9 cellular contexts compared by ENCODE assay signal in genomic region chr19:41940443-41941409, GRCh38. TPM values are rescaled to one million over a fixed set of nuclear protein-coding genes. Genes with fewer than 3 reads are reported as not detected.
DNase-seq lines count a peak whose midpoint lies in the region; ATAC-seq and TF ChIP-seq lines count a peak whose summit lies in the region.
"Had no signal": no experiment of that assay in that cellular context is flagged by ENCODE, and none has a peak within 500 bp of the region (broad histone marks: within the 10 kb centered on the region; RNA-seq: fewer than 3 reads in every experiment).

No MANE protein-coding gene starts in this region.

- 5 to 6% (median 6%) methylated on average over 69 to 72 of the region's 72 CpGs for WGBS in ovary, 3 donors

- peak overlapping the region; percentile 42 for H3K9ac ChIP-seq in NT2/D1 (ENCODE audit: insufficient read length, low read depth)

- no peak for TF ChIP-seq POLR2A in ovary (IDR thresholded peaks at IDR 0.05)

- H3K4me3 ChIP-seq in NT2/D1 (ENCODE audit: insufficient read length, low read depth) (peak overlapping the region; percentile 40), ovary (peak overlapping the region; percentile 29)
- H3K4me3 ChIP-seq in effector memory CD4-positive, alpha-beta T cell (ENCODE audit: insufficient read depth, low read depth, low read length, poor library complexity, severe bottlenecking): peak overlapping the region; percentile 53

- H3K36me3 ChIP-seq in NT2/D1 (ENCODE audit: insufficient read depth, insufficient read length, low read length) (no peaks in the 10 kb centered on the region), ovary (no peaks in the 10 kb centered on the region)
- no peaks in the 10 kb centered on the region for H3K36me3 ChIP-seq in effector memory CD4-positive, alpha-beta T cell (ENCODE audit: control insufficient read depth, insufficient read depth, low read length)
- H3K36me3 ChIP-seq: neutrophil had no signal

- DNase-seq in EH (ENCODE audit: low read depth): peak; percentile 24
- DNase-seq in NT2/D1 (ENCODE audit: low read depth, low spot score): no peak
- DNase-seq in effector memory CD4-positive, alpha-beta T cell: no peak
- DNase-seq in ovary: no peak
- DNase-seq in NCI-H774 (lab: John Stamatoyannopoulos, UW): no peak
- DNase-seq in cerebellar cortex (ENCODE audit: low spot score): no peak

- peak overlapping the region; percentile 32 for H3K27ac ChIP-seq in effector memory CD4-positive, alpha-beta T cell (ENCODE audit: insufficient read depth, low read length, poor library complexity, severe bottlenecking)
- H3K27ac ChIP-seq in ovary: no peak overlapping the region
- H3K27ac ChIP-seq: neutrophil had no signal

- ATAC-seq in GM18519 (IDR thresholded peaks at IDR 0.05; ENCODE audit: low FRiP score, unreplicated experiment) (no peak), HG03159 (IDR thresholded peaks at IDR 0.05; ENCODE audit: unreplicated experiment) (no peak)

- intact Hi-C loops in ovary (cut with DNase I): no loop called here

- H3K9me3 ChIP-seq in NT2/D1 (ENCODE audit: insufficient read depth, low read length): no peaks in the 10 kb centered on the region
- no peaks in the 10 kb centered on the region for H3K9me3 ChIP-seq in effector memory CD4-positive, alpha-beta T cell (ENCODE audit: control insufficient read depth, low read length)
- no peaks in the 10 kb centered on the region for H3K9me3 ChIP-seq in ovary
- H3K9me3 ChIP-seq: neutrophil had no signal

- H3K4me1 ChIP-seq in NT2/D1 (ENCODE audit: insufficient read depth, insufficient read length) (no peaks in the 10 kb centered on the region), ovary (ENCODE audit: insufficient read depth) (peaks cover 4% of the 10 kb centered on the region)
- H3K4me1 ChIP-seq in effector memory CD4-positive, alpha-beta T cell (ENCODE audit: control insufficient read depth, insufficient read depth, low read length, poor library complexity, severe bottlenecking): peaks cover 31% of the 10 kb centered on the region

- H3K27me3 ChIP-seq in NT2/D1 (ENCODE audit: insufficient read depth, insufficient read length): peaks cover 23% of the 10 kb centered on the region
- H3K27me3 ChIP-seq in effector memory CD4-positive, alpha-beta T cell (replicated peaks; ENCODE audit: control insufficient read depth, insufficient read depth, low read length, poor library complexity, severe bottlenecking): no peaks in the 10 kb centered on the region
- H3K27me3 ChIP-seq in ovary: no peaks in the 10 kb centered on the region

- TF ChIP-seq EP300 in ovary (IDR thresholded peaks at IDR 0.05): no peak

- no peak for TF ChIP-seq CTCF in ovary (IDR thresholded peaks at IDR 0.05)

RNA-seq across cellular contexts. Expression of gene ERFL, which starts 12.5 kb away (rescaled TPM):
- 1 to 10 TPM in 1 of 7 donors, under 1 TPM in 6; 0.11 to 1.3 (median 0.50) TPM for total RNA-seq in ovary
- under 1 TPM in 1 of 2 donors, not detected in 1; 0.24 TPM for polyA plus RNA-seq in ovary

RNA-seq across cellular contexts. Expression of gene RABAC1, which starts 18.4 kb away (rescaled TPM):
- 100 to 1,000 TPM; 120 to 206 (median 147) TPM for total RNA-seq in ovary
- polyA plus RNA-seq in ovary: 100 to 1,000 TPM in 1 of 2 donors, 10 to 100 TPM in 1; 21.2 to 224 TPM

RNA-seq across cellular contexts. Expression of gene ATP1A3, which starts 53.3 kb away (rescaled TPM):
- under 1 TPM in 1 of 7 donors, not detected in 6; 0.32 TPM for total RNA-seq in ovary
- under 1 TPM; 0.02 to 0.33 TPM for polyA plus RNA-seq in ovary

RNA-seq across cellular contexts. Expression of gene ARHGEF1, which starts 57.7 kb away (rescaled TPM):
- 10 to 100 TPM; 35.6 to 97.5 (median 70.6) TPM for total RNA-seq in ovary
- 10 to 100 TPM in 1 of 2 donors, 1 to 10 TPM in 1; 7.9 to 56.2 TPM for polyA plus RNA-seq in ovary
